Comparison of ENCODE assay signal across 12 cellular contexts in genomic region chr3:134356411-134357040, GRCh38. TPM values are rescaled to one million over a fixed set of nuclear protein-coding genes. Genes with fewer than 3 reads are reported as not detected.
DNase-seq lines count a peak whose midpoint lies in the region; ATAC-seq and TF ChIP-seq lines count a peak whose summit lies in the region.
"Had no signal": no experiment of that assay in that cellular context is flagged by ENCODE, and none has a peak within 500 bp of the region (broad histone marks: within the 10 kb centered on the region; RNA-seq: fewer than 3 reads in every experiment).

No MANE protein-coding gene starts in this region.

- H3K14ac ChIP-seq in mesenchymal stem cell (ENCODE audit: low read length in 2 of 2), result no peak overlapping the region

- H3K4me1 ChIP-seq in HCT116 (ENCODE audit: control insufficient read depth in 1 of 2, insufficient read depth in 2 of 2, low read length in 2 of 2), result peaks cover 43 to 82% of the 10 kb centered on the region in 2 experiments
- peaks cover 71% of the 10 kb centered on the region for H3K4me1 ChIP-seq in mammary epithelial cell (ENCODE audit: insufficient read depth, low read length)
- H3K4me1 ChIP-seq in mesenchymal stem cell (ENCODE audit: control insufficient read depth, insufficient read depth, low read depth, low read length), result peaks cover 69% of the 10 kb centered on the region
- H3K4me1 ChIP-seq in stomach smooth muscle (ENCODE audit: control insufficient read depth, insufficient read depth, low read length), result peaks cover 56% of the 10 kb centered on the region

- H3K4me2 ChIP-seq in HCT116 (ENCODE audit: low read length) (no peak overlapping the region), mammary epithelial cell (ENCODE audit: insufficient read depth, low read depth, low read length) (peak overlapping the region; percentile 13), mesenchymal stem cell (ENCODE audit: low read length, poor library complexity, severe bottlenecking) (no peak overlapping the region)

- H3K9me3 ChIP-seq in HCT116 (ENCODE audit: control insufficient read depth in 1 of 2, insufficient read depth in 1 of 2, low read depth in 1 of 2, low read length in 2 of 2), result no peaks in the 10 kb centered on the region
- no peaks in the 10 kb centered on the region for H3K9me3 ChIP-seq in mammary epithelial cell (replicated peaks; ENCODE audit: insufficient read depth, low read length)
- no peaks in the 10 kb centered on the region for H3K9me3 ChIP-seq in mesenchymal stem cell (ENCODE audit: control insufficient read depth, low read length)
- no peaks in the 10 kb centered on the region for H3K9me3 ChIP-seq in stomach smooth muscle (ENCODE audit: control insufficient read depth in 2 of 2, low read length in 2 of 2)

- CTCF ChIA-PET in HCT116 (lab: Charles Lee), result no interaction called here
- CTCF ChIA-PET in mammary epithelial cell (lab: Charles Lee; ENCODE audit: low non-redundant PET), result no interaction called here

- intact Hi-C loops in HCT116 (cut with micrococcal nuclease) (loop anchor here (5.0 kb wide), 1 partner anchor 116 kb away; no protein-coding TSS in a partner anchor), mammary epithelial cell (cut with micrococcal nuclease) (no loop called here)

- H2BK12ac ChIP-seq in mesenchymal stem cell (ENCODE audit: low read length in 2 of 2), result peak overlapping the region; percentile 70 to 90

- RAD21 ChIA-PET in HCT116 (lab: Charles Lee; ENCODE audit: low non-redundant PET in 1 of 2, low total read pairs in 2 of 2, uncharacterized antibody in 2 of 2, unreplicated experiment in 2 of 2), result no interaction called here

- no peaks in the 10 kb centered on the region for H3K9me2 ChIP-seq in HCT116 (ENCODE audit: insufficient read depth)

- H2AFZ ChIP-seq in HCT116 (ENCODE audit: low read depth, low read length, poor library complexity, severe bottlenecking) (no peak overlapping the region), mammary epithelial cell (ENCODE audit: low read depth, low read length) (no peak overlapping the region), mesenchymal stem cell (ENCODE audit: low read depth, low read length) (no peak overlapping the region)

- H4K91ac ChIP-seq in mesenchymal stem cell (ENCODE audit: low read length), result no peak overlapping the region

- H3K27ac ChIP-seq in HCT116 (ENCODE audit: low read depth, low read length) (no peak overlapping the region), mammary epithelial cell (ENCODE audit: insufficient read depth, low read depth, low read length) (no peak overlapping the region), mesenchymal stem cell (ENCODE audit: low read length, poor library complexity, severe bottlenecking) (peak overlapping the region; percentile 96), stomach smooth muscle (ENCODE audit: low read length) (peak overlapping the region; percentile 70)

- peak overlapping the region; percentile 86 for H2AK5ac ChIP-seq in mesenchymal stem cell (ENCODE audit: low read length, severe bottlenecking)

- dilution Hi-C loops in mammary epithelial cell (cut with HindIII; ENCODE audit: low sequenced_read_pairs), result no loop called here

- H2BK5ac ChIP-seq in mesenchymal stem cell (ENCODE audit: low read depth, low read length, poor library complexity, severe bottlenecking), result peak overlapping the region; percentile 39

- peaks cover 17 to 59% of the 10 kb centered on the region in 2 experiments; a peak in 3 of 4 replicates for H3K36me3 ChIP-seq in HCT116 (ENCODE audit: control insufficient read depth in 1 of 2, insufficient read depth in 2 of 2, low read length in 2 of 2)
- peaks cover 50% of the 10 kb centered on the region for H3K36me3 ChIP-seq in mammary epithelial cell (ENCODE audit: insufficient read depth, low read length)
- H3K36me3 ChIP-seq in mesenchymal stem cell (ENCODE audit: control insufficient read depth in 1 of 2, insufficient read depth in 2 of 2, low read depth in 1 of 2, low read length in 2 of 2), result peaks cover 72 to 75% of the 10 kb centered on the region in 2 experiments
- peaks cover 54 to 61% of the 10 kb centered on the region in 2 donors for H3K36me3 ChIP-seq in stomach smooth muscle (ENCODE audit: control insufficient read depth in 2 of 2, insufficient read depth in 2 of 2, low read length in 2 of 2)

- H3K23ac ChIP-seq in mesenchymal stem cell (ENCODE audit: low read length in 2 of 2), result no peak overlapping the region

- H2BK15ac ChIP-seq in mesenchymal stem cell (ENCODE audit: low read depth, poor library complexity, severe bottlenecking), result peak overlapping the region; percentile 54

- peaks cover 2% of the 10 kb centered on the region for H3K79me1 ChIP-seq in mesenchymal stem cell (replicated peaks; ENCODE audit: low read length, poor library complexity, severe bottlenecking)

- in situ Hi-C loops in mammary epithelial cell (cut with MboI; ENCODE audit: low sequenced_read_pairs in 2 of 2), result loop anchor here in 1 of 2 donors (5.0 kb wide), 1 partner anchor 44 kb away; no protein-coding TSS in a partner anchor

- ATAC-seq in HCT116, result no peak
- ATAC-seq in GM21360 (IDR thresholded peaks at IDR 0.05; ENCODE audit: unreplicated experiment), result no peak
- ATAC-seq in GM21737 (IDR thresholded peaks at IDR 0.05; ENCODE audit: unreplicated experiment), result no peak
- ATAC-seq: esophagus mucosa had no signal

- DNase-seq in HCT116 (ENCODE audit: low read depth, low spot score) (no peak), mammary epithelial cell (no peak), mesenchymal stem cell (no peak), epidermal melanocyte (ENCODE audit: insufficient read length, low spot score) (no peak), AG08396 (ENCODE audit: low spot score) (no peak)
- DNase-seq: activated T-cell treated with anti-CD3 and anti-CD28 coated beads for 4 hours; CD8-positive, alpha-beta memory T cell had no signal

- no peaks in the 10 kb centered on the region for H4K20me1 ChIP-seq in HCT116 (ENCODE audit: insufficient read depth)
- no peaks in the 10 kb centered on the region for H4K20me1 ChIP-seq in mammary epithelial cell (ENCODE audit: insufficient read depth, low read length)

- no peak for TF ChIP-seq POLR2A in HCT116 (IDR thresholded peaks at IDR 0.05; ENCODE audit: borderline replicate concordance, extremely low read depth, insufficient read depth, insufficient read length)

- no peak overlapping the region for H4K8ac ChIP-seq in mesenchymal stem cell (ENCODE audit: low read length)

- no peak overlapping the region for H2BK120ac ChIP-seq in mesenchymal stem cell (ENCODE audit: low read depth, low read length)

- H3K9ac ChIP-seq in HCT116 (ENCODE audit: low read length), result 0 out of 2 replicates have a peak overlapping the region, but pooled peaks have one; percentile 59
- no peak overlapping the region for H3K9ac ChIP-seq in mammary epithelial cell (ENCODE audit: insufficient read depth, low read length)
- H3K9ac ChIP-seq in mesenchymal stem cell (ENCODE audit: low read length), result peak overlapping the region; percentile 78
- H3K9ac ChIP-seq in stomach smooth muscle (ENCODE audit: low read length in 2 of 2), result peak overlapping the region in 1 of 2 donors; percentile 2
- H3K9ac ChIP-seq: parathyroid adenoma had no signal

- BruUV-seq in HCT116 (replicated peaks; lab: Mats Ljungman, UMichigan) (TSS peak; percentile 27), mammary epithelial cell (replicated peaks; lab: Mats Ljungman, UMichigan) (no TSS peak)

- TF ChIP-seq CTCF in HCT116 (IDR thresholded peaks at IDR 0.05 in 2 of 3, conservative IDR thresholded peaks at IDR 0.05 in 1 of 3; ENCODE audit: borderline replicate concordance in 1 of 3, insufficient read depth in 1 of 3, low read depth in 2 of 3, low read length in 2 of 3) (no peak), mammary epithelial cell (conservative IDR thresholded peaks at IDR 0.05 in 1 of 2, IDR thresholded peaks at IDR 0.05 in 1 of 2; ENCODE audit: extremely low read depth in 1 of 2, insufficient read depth in 1 of 2, low read depth in 1 of 2, low read length in 2 of 2) (no peak)

- peaks cover 17% of the 10 kb centered on the region for H3K79me2 ChIP-seq in HCT116 (ENCODE audit: insufficient read depth, low read length)
- H3K79me2 ChIP-seq in mammary epithelial cell (ENCODE audit: insufficient read depth, low read length), result peaks cover 46% of the 10 kb centered on the region
- H3K79me2 ChIP-seq: parathyroid adenoma had no signal

- peak overlapping the region; percentile 82 to 91 for H3K18ac ChIP-seq in mesenchymal stem cell (ENCODE audit: low read depth in 1 of 2, low read length in 2 of 2)

- H3K27me3 ChIP-seq in HCT116 (ENCODE audit: insufficient read depth, low read length) (no peaks in the 10 kb centered on the region), mammary epithelial cell (ENCODE audit: insufficient read depth, low read length) (no peaks in the 10 kb centered on the region), mesenchymal stem cell (ENCODE audit: control insufficient read depth in 1 of 2, insufficient read depth in 1 of 2, low read length in 2 of 2) (no peaks in the 10 kb centered on the region), stomach smooth muscle (ENCODE audit: control insufficient read depth in 1 of 2, insufficient read depth in 2 of 2, low read length in 2 of 2) (no peaks in the 10 kb centered on the region)

- H3K4ac ChIP-seq in mesenchymal stem cell (ENCODE audit: low read depth in 1 of 2, low read length in 2 of 2), result peak overlapping the region; percentile 30 to 95

- H3K4me3 ChIP-seq in HCT116 (replicated peaks in 1 of 2; ENCODE audit: low read depth in 1 of 2, low read length in 2 of 2) (no peak overlapping the region), mammary epithelial cell (replicated peaks in 1 of 3; ENCODE audit: insufficient read depth in 1 of 3, low read depth in 2 of 3, low read length in 3 of 3) (no peak overlapping the region), mesenchymal stem cell (ENCODE audit: insufficient read depth in 1 of 2, low read depth in 1 of 2, low read length in 2 of 2) (peak overlapping the region in 1 of 2 experiments; percentile 2), stomach smooth muscle (ENCODE audit: low read length in 2 of 2) (no peak overlapping the region)

- POLR2A ChIA-PET in HCT116 (lab: Charles Lee), result interaction anchor here (1.7 kb wide), 1 partner anchor 8 kb away, joined by 3 read pairs; no protein-coding TSS in a partner anchor

- no peak for TF ChIP-seq RAD21 in HCT116 (IDR thresholded peaks at IDR 0.05; ENCODE audit: low read depth)

- WGBS in mammary epithelial cell (ENCODE audit: low coverage, missing lambda C conversion rate), result 73% methylated on average over 9 of the region's 9 CpGs
- WGBS in mesenchymal stem cell, result 97% methylated on average over 9 of the region's 9 CpGs

TF ChIP-seq in HCT116, 20 proteins besides CTCF, POLR2A, EP300 and RAD21 (continues in another document):
- TF ChIP-seq JUND (IDR thresholded peaks at IDR 0.05), result no peak
- no peak for TF ChIP-seq MAX (IDR thresholded peaks at IDR 0.05)
- TF ChIP-seq SIN3A (IDR thresholded peaks at IDR 0.05; ENCODE audit: low read depth), result no peak
- no peak for TF ChIP-seq FOSL1 (IDR thresholded peaks at IDR 0.05; ENCODE audit: low read depth)

RNA-seq across cellular contexts. Expression of gene AMOTL2, which starts 17.7 kb away (rescaled TPM):
- 54.0 TPM for total RNA-seq in HCT116 (2021; ENCODE audit: unreplicated experiment)
- polyA plus RNA-seq in HCT116 (2012), result 17.8 and 19.7 TPM in 2 replicates
- 100 to 1,000 TPM; 116 to 144 TPM for total RNA-seq in mammary epithelial cell
- 47.5 TPM for polyA plus RNA-seq in mammary epithelial cell
- 86.1 TPM for polyA minus RNA-seq in mammary epithelial cell
- 16.1 TPM for polyA plus RNA-seq in mesenchymal stem cell (2013, experiment 1 of 2)
- polyA plus RNA-seq in mesenchymal stem cell (2013, experiment 2 of 2), result 15.4 TPM
- total RNA-seq: CD8-positive, alpha-beta memory T cell had no signal

Comparison
In these comparisons a context has a peak if more than half of its experiments do, and no peak if none do; other contexts are left out.
1. H3K27ac ChIP-seq: peak in mesenchymal stem cell (single experiment) and stomach smooth muscle (single experiment); none in HCT116 (single experiment) and mammary epithelial cell (single experiment).